ENCODE assay signal across 8 cellular contexts in genomic region chr5:52771343-52772039, GRCh38. TPM values are rescaled to one million over a fixed set of nuclear protein-coding genes. Genes with fewer than 3 reads are reported as not detected.
DNase-seq lines count a peak whose midpoint lies in the region; ATAC-seq and TF ChIP-seq lines count a peak whose summit lies in the region.

No MANE protein-coding gene starts in this region.

- H3K27ac ChIP-seq in WERI-Rb-1 = no peak overlapping the region

- TF ChIP-seq CTCF in WERI-Rb-1 (IDR thresholded peaks at IDR 0.05; ENCODE audit: low read depth, low read length) = no peak

- H3K4me1 Mint-ChIP-seq in naive thymus-derived CD8-positive, alpha-beta T cell = peaks cover 20 to 45% (median 39%) of the 10 kb centered on the region in 4 donors

- peak in 3 of 10 donors; percentile 13 to 22 (median 21) for DNase-seq in naive thymus-derived CD8-positive, alpha-beta T cell
- DNase-seq in WERI-Rb-1 = no peak
- DNase-seq in AG20443 (ENCODE audit: low spot score) = no peak
- DNase-seq in MV-4-11 (lab: John Stamatoyannopoulos, UW) = no peak
- no peak for DNase-seq in left cardiac atrium

- no peaks in the 10 kb centered on the region for H3K27me3 Mint-ChIP-seq in naive thymus-derived CD8-positive, alpha-beta T cell

- H3K27me3 ChIP-seq in WERI-Rb-1 (ENCODE audit: insufficient read depth, low read depth, severe bottlenecking) = no peaks in the 10 kb centered on the region

- POLR2A ChIA-PET in naive thymus-derived CD8-positive, alpha-beta T cell (lab: Charles Lee) = no interaction called here

- no peaks in the 10 kb centered on the region for H3K36me3 ChIP-seq in WERI-Rb-1

- H3K36me3 Mint-ChIP-seq in naive thymus-derived CD8-positive, alpha-beta T cell = no peaks in the 10 kb centered on the region

- peaks cover 0 to 8% (median 0%) of the 10 kb centered on the region in 9 donors for H3K9me3 Mint-ChIP-seq in naive thymus-derived CD8-positive, alpha-beta T cell

- ATAC-seq in GM18861 (IDR thresholded peaks at IDR 0.05; ENCODE audit: unreplicated experiment) = peak; percentile 92
- ATAC-seq in GM21786 (IDR thresholded peaks at IDR 0.05; ENCODE audit: unreplicated experiment) = peak; percentile 92
- ATAC-seq in HG03571 (IDR thresholded peaks at IDR 0.05; ENCODE audit: unreplicated experiment) = peak; percentile 87
- ATAC-seq in naive thymus-derived CD8-positive, alpha-beta T cell = peak; percentile 55 to 59
- no peak for ATAC-seq in left cardiac atrium

- no peak overlapping the region for H3K4me3 ChIP-seq in WERI-Rb-1 (ENCODE audit: low read depth, low read length)

- intact Hi-C loops in left cardiac atrium (cut with DNase I) = no loop called here

- H3K27ac Mint-ChIP-seq in naive thymus-derived CD8-positive, alpha-beta T cell = peak overlapping the region in 9 of 10 donors; percentile 21 to 85 (median 65)

- peak overlapping the region in 7 of 10 donors; percentile 24 to 64 (median 55) for H3K4me3 Mint-ChIP-seq in naive thymus-derived CD8-positive, alpha-beta T cell

- H3K9me3 ChIP-seq in WERI-Rb-1 (ENCODE audit: severe bottlenecking) = no peaks in the 10 kb centered on the region

RNA-seq across cellular contexts. Expression of gene ITGA1, which starts 16.2 kb away (rescaled TPM):
- total RNA-seq in naive thymus-derived CD8-positive, alpha-beta T cell = 1 to 10 TPM; 3.9 to 4.6 TPM
- polyA plus RNA-seq in naive thymus-derived CD8-positive, alpha-beta T cell = 1 to 10 TPM in 1 of 3 donors, under 1 TPM in 2; 0.27 to 1.1 (median 0.83) TPM
- 10 to 100 TPM; 29.3 to 34.9 TPM for total RNA-seq in left cardiac atrium

RNA-seq across cellular contexts. Expression of gene PELO, which starts 16.2 kb away (rescaled TPM):
- total RNA-seq in naive thymus-derived CD8-positive, alpha-beta T cell = 1 to 10 TPM; 7.4 to 8.5 TPM
- polyA plus RNA-seq in naive thymus-derived CD8-positive, alpha-beta T cell = 1 to 10 TPM; 2.2 to 4.5 (median 2.6) TPM
- 10 to 100 TPM; 16.1 to 23.6 TPM for total RNA-seq in left cardiac atrium

Comparison
In these comparisons a context has a peak if more than half of its experiments do, and no peak if none do; other contexts are left out.
1. ATAC-seq: peak in GM18861 (single experiment), GM21786 (single experiment), HG03571 (single experiment) and naive thymus-derived CD8-positive, alpha-beta T cell (2 of 2); none in left cardiac atrium (0 of 2).
2. RNA of gene ITGA1, which starts 16.2 kb away (total RNA-seq): 29.3 to 34.9 TPM in left cardiac atrium; 3.9 to 4.6 TPM in naive thymus-derived CD8-positive, alpha-beta T cell; every median in the first group is over 4 times any median in the second.